Comparison of ENCODE assay signal across 12 cellular contexts in genomic region chr4:141771889-141772830, GRCh38.
DNase-seq lines count a peak whose midpoint lies in the region; ATAC-seq, FAIRE-seq and TF ChIP-seq lines count a peak whose summit lies in the region.
"Had no signal": no experiment of that assay in that cellular context is flagged by ENCODE, and none has a peak within 500 bp of the region (broad histone marks: within the 10 kb centered on the region; RNA-seq: fewer than 3 reads in every experiment).

No MANE protein-coding gene starts in this region.

- peak in 1 of 2 experiments; percentile 21 for DNase-seq in A549 (ENCODE audit: low read depth in 1 of 2, low spot score in 1 of 2)
- no peak for DNase-seq in mesenteric fat pad (ENCODE audit: low spot score)
- DNase-seq in NCI-H1417 (lab: John Stamatoyannopoulos, UW): no peak
- no peak for DNase-seq in testis
- DNase-seq: BE2C; effector memory CD4-positive, alpha-beta T cell; pancreas had no signal

- H3K4me1 ChIP-seq in A549 (peaks cover 30% of the 10 kb centered on the region), Loucy (ENCODE audit: insufficient read depth, low read length, poor library complexity, severe bottlenecking) (peaks cover 7% of the 10 kb centered on the region), testis (no peaks in the 10 kb centered on the region)
- H3K4me1 ChIP-seq: BE2C, pancreas had no signal

- H3K4me2 ChIP-seq in A549: peak overlapping the region; percentile 86
- peak overlapping the region; percentile 8 for H3K4me2 ChIP-seq in Loucy (ENCODE audit: low read depth, low read length, poor library complexity, severe bottlenecking)

- H3F3A ChIP-seq in Loucy (ENCODE audit: low read depth): no peaks in the 10 kb centered on the region

- H3K9me3 ChIP-seq in A549: no peaks in the 10 kb centered on the region
- no peaks in the 10 kb centered on the region for H3K9me3 ChIP-seq in Loucy (ENCODE audit: insufficient read depth, low read depth, low read length)
- no peaks in the 10 kb centered on the region for H3K9me3 ChIP-seq in testis
- H3K9me3 ChIP-seq: BE2C, pancreas had no signal

- no peak overlapping the region for H3K9ac ChIP-seq in Loucy (ENCODE audit: low read depth, low read length, poor library complexity, severe bottlenecking)

- no peaks in the 10 kb centered on the region for H3K27me3 ChIP-seq in Loucy (ENCODE audit: insufficient read depth, low read length, poor library complexity, severe bottlenecking)
- H3K27me3 ChIP-seq in testis: no peaks in the 10 kb centered on the region
- H3K27me3 ChIP-seq: BE2C, pancreas had no signal

- no peaks in the 10 kb centered on the region for H4K20me1 ChIP-seq in Loucy (ENCODE audit: insufficient read depth, low read length, poor library complexity, severe bottlenecking)

- FAIRE-seq in A549 (lab: Jason Lieb, UNC): no peak
- FAIRE-seq: HTR-8/SVneo had no signal

- TF ChIP-seq RAD21 in A549 (conservative IDR thresholded peaks at IDR 0.05 in 1 of 2, IDR thresholded peaks at IDR 0.05 in 1 of 2): no peak

- WGBS in A549 (ENCODE audit: missing lambda C conversion rate): 5% methylated on average over 10 of the region's 10 CpGs
- 76 to 77% methylated on average over 10 of the region's 10 CpGs for WGBS in testis, 2 donors

- ATAC-seq in A549: peak; percentile 55 to 68; a peak in 2 of 6 replicates
- ATAC-seq in GM18907 (IDR thresholded peaks at IDR 0.05; ENCODE audit: unreplicated experiment): peak; percentile 73
- peak; percentile 96 for ATAC-seq in HG02610 (IDR thresholded peaks at IDR 0.05; ENCODE audit: unreplicated experiment)
- no peak for ATAC-seq in HG02981 (IDR thresholded peaks at IDR 0.05; ENCODE audit: unreplicated experiment)
- ATAC-seq: pancreas had no signal

- H2AFZ ChIP-seq in Loucy (ENCODE audit: low read length): peak overlapping the region; percentile 77

- CTCF ChIA-PET in A549 (lab: Yijun Ruan, JAX): no interaction called here

- H3K4me3 ChIP-seq in A549 (peak overlapping the region; percentile 37), Loucy (ENCODE audit: low read length, poor library complexity, severe bottlenecking) (no peak overlapping the region), testis (no peak overlapping the region)

- TF ChIP-seq CTCF in A549 (IDR thresholded peaks at IDR 0.05) (no peak), Loucy (conservative IDR thresholded peaks at IDR 0.05; ENCODE audit: low read length) (no peak), testis (IDR thresholded peaks at IDR 0.05) (no peak)

- no peak for TF ChIP-seq POLR2A in A549 (IDR thresholded peaks at IDR 0.05; ENCODE audit: low read length)
- no peak for TF ChIP-seq POLR2A in testis (IDR thresholded peaks at IDR 0.05)

- no peaks in the 10 kb centered on the region for H3K9me2 ChIP-seq in Loucy (replicated peaks; ENCODE audit: low read depth, low read length)

- H3K27ac ChIP-seq in A549 (peak overlapping the region; percentile 63 to 77), testis (no peak overlapping the region)
- H3K27ac ChIP-seq: pancreas had no signal

- no peak for TF ChIP-seq EP300 in A549 (IDR thresholded peaks at IDR 0.05)

- intact Hi-C loops in testis (cut with DNase I; ENCODE audit: low total_unique reads): no loop called here

- H3K36me3 ChIP-seq in Loucy (ENCODE audit: insufficient read depth, low read length) (no peaks in the 10 kb centered on the region), testis (ENCODE audit: low read depth, missing control alignments) (no peaks in the 10 kb centered on the region)
- H3K36me3 ChIP-seq: BE2C, pancreas had no signal

- H3K79me2 ChIP-seq in Loucy (ENCODE audit: insufficient read depth, low read length): no peaks in the 10 kb centered on the region

- POLR2A ChIA-PET in A549 (lab: Yijun Ruan, JAX): no interaction called here

TF ChIP-seq in A549, 52 proteins besides CTCF, POLR2A, EP300 and RAD21:
- TF ChIP-seq PBX3 (IDR thresholded peaks at IDR 0.05) (no peak), E2F6 (IDR thresholded peaks at IDR 0.05; ENCODE audit: borderline replicate concordance, low read depth) (no peak), CHD2 (IDR thresholded peaks at IDR 0.05; ENCODE audit: low read length, partially characterized antibody) (no peak), BHLHE40 (IDR thresholded peaks at IDR 0.05; ENCODE audit: low read depth, low read length) (no peak), GATA3 (IDR thresholded peaks at IDR 0.05; ENCODE audit: borderline replicate concordance) (no peak), PHF8 (IDR thresholded peaks at IDR 0.05; ENCODE audit: borderline replicate concordance, low read depth) (no peak), ZNF302 (CRISPR knock-in tag; IDR thresholded peaks at IDR 0.05) (no peak), RNF2 (IDR thresholded peaks at IDR 0.05; ENCODE audit: borderline replicate concordance, low read depth) (no peak), HMGXB4 (CRISPR knock-in tag; IDR thresholded peaks at IDR 0.05; ENCODE audit: borderline replicate concordance) (no peak), NR3C1 (IDR thresholded peaks at IDR 0.05) (no peak), POLR2AphosphoS2 (conservative IDR thresholded peaks at IDR 0.05; ENCODE audit: low read length) (no peak), CHD4 (IDR thresholded peaks at IDR 0.05; ENCODE audit: borderline replicate concordance) (no peak), MYC (IDR thresholded peaks at IDR 0.05; ENCODE audit: borderline replicate concordance, low read length) (no peak), HOXA7 (CRISPR knock-in tag; IDR thresholded peaks at IDR 0.05) (no peak), JUNB (IDR thresholded peaks at IDR 0.05) (no peak), REST (IDR thresholded peaks at IDR 0.05) (no peak), NFE2L2 (conservative IDR thresholded peaks at IDR 0.05; ENCODE audit: low read length) (no peak), RFX5 (IDR thresholded peaks at IDR 0.05) (no peak)

Comparison
In these comparisons a context has a peak if more than half of its experiments do, and no peak if none do; other contexts are left out.
1. H3K27ac ChIP-seq: peak in A549 (2 of 2); none in testis (0 of 2).